ENCODE assay signal across 10 cellular contexts in the genomic region with DNA sequence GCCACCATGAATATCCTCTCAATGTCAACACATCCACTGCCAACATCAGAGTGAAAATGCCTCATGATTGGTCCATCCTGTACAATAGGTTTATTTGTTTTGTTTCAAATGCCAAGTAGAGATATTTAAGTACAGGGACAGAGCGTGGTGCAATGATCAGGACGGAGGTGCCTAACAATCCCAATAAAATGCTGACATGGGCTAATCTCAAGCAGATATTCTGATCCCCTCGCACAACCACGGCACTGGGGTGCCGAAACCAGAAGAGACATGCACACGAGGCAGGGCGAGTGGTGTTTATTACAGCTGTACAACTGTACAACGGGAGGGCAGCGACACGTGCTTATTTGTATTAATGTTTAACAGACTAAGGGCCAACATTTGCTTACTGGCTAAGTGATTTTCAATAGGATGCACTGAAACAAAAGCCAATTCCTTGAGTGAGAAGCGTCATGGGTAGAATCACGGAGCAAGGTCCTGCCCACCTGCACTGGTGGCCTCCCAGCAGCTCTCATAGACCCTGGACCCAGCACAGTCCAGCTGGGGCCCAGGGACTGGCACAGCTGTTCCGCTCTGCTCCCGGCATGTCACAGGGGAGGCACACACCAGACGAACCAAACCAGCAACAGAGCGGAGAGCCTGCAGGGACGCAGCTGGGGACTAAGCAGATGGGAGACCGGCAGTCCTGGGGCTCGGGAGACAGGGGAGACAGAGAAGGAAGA.
A peak's percentile ranks its signal among the peaks of the same experiment; 100 is the strongest.
DNase-seq lines count a peak whose midpoint lies in the region; ATAC-seq and TF ChIP-seq lines count a peak whose summit lies in the region.
"Had no signal": no experiment of that assay in that cellular context is flagged by ENCODE, and none has a peak within 500 bp of the region (broad histone marks: within the 10 kb centered on the region; RNA-seq: fewer than 3 reads in every experiment).

No MANE protein-coding gene starts in this region.

- no peak overlapping the region for H3K4me3 ChIP-seq in spleen

- H3K4me3 Mint-ChIP-seq in T-helper 1 cell treated with Interleukin-12 subunit alpha and Interleukin-12 subunit beta and Interleukin-4 antibody, amounts not matched to agents 30 μg/mL and 1 μg/mL, for 36 hours = peak overlapping the region; percentile 12
- no peak overlapping the region for H3K4me3 Mint-ChIP-seq in stimulated activated memory B cell treated with anti-CD40 and anti-IgM and Interleukin-4, amounts not matched to agents 10 μg/mL and 1 μg/mL and 100 μg/mL, for 72 hours

- no peaks in the 10 kb centered on the region for H3K9me3 ChIP-seq in spleen
- H3K9me3 ChIP-seq: neutrophil had no signal

- intact Hi-C loops in spleen (cut with DNase I; ENCODE audit: low total_unique reads) = no loop called here

- DNase-seq in T-helper 1 cell = no peak
- DNase-seq in SHP77 treated with DMSO at 0.1 percent for 48 hours (lab: John Stamatoyannopoulos, UW) = peak; percentile 34
- peak; percentile 59 for DNase-seq in kidney tubule cell (ENCODE audit: low spot score)
- peak; percentile 72 for DNase-seq in spleen
- no peak for DNase-seq in SW480 (ENCODE audit: low spot score)
- DNase-seq: activated CD4-positive, alpha-beta T cell treated with anti-CD3 and anti-CD28 coated beads for 4 hours had no signal

- H3K36me3 ChIP-seq in spleen = peaks cover 0 to 4% (median 0%) of the 10 kb centered on the region in 6 donors
- H3K36me3 ChIP-seq: neutrophil had no signal

- no peak for ATAC-seq in HG03097 (IDR thresholded peaks at IDR 0.05; ENCODE audit: low FRiP score, unreplicated experiment)
- ATAC-seq in stimulated activated memory B cell treated with anti-CD40 and anti-IgM and Interleukin-4, amounts not matched to agents 10 μg/mL and 1 μg/mL and 100 μg/mL, for 72 hours = no peak

- peak overlapping the region in 4 of 8 donors; percentile 68 to 78 (median 74) for H3K27ac ChIP-seq in spleen
- H3K27ac ChIP-seq: neutrophil had no signal

- peak overlapping the region; percentile 70 for H3K27ac Mint-ChIP-seq in T-helper 1 cell treated with Interleukin-12 subunit alpha and Interleukin-12 subunit beta and Interleukin-4 antibody, amounts not matched to agents 30 μg/mL and 1 μg/mL, for 36 hours
- no peak overlapping the region for H3K27ac Mint-ChIP-seq in stimulated activated memory B cell treated with anti-CD40 and anti-IgM and Interleukin-4, amounts not matched to agents 10 μg/mL and 1 μg/mL and 100 μg/mL, for 72 hours

- TF ChIP-seq POLR2A in spleen (IDR thresholded peaks at IDR 0.05) = no peak

- H3K4me1 Mint-ChIP-seq in T-helper 1 cell treated with Interleukin-12 subunit alpha and Interleukin-12 subunit beta and Interleukin-4 antibody, amounts not matched to agents 30 μg/mL and 1 μg/mL, for 36 hours (ENCODE audit: low read depth) = peaks cover 48% of the 10 kb centered on the region
- peaks cover 68% of the 10 kb centered on the region for H3K4me1 Mint-ChIP-seq in stimulated activated memory B cell treated with anti-CD40 and anti-IgM and Interleukin-4, amounts not matched to agents 10 μg/mL and 1 μg/mL and 100 μg/mL, for 72 hours

- H3K4me1 ChIP-seq in spleen = peaks cover 33 to 94% (median 71%) of the 10 kb centered on the region in 6 donors

- H3K27me3 Mint-ChIP-seq in T-helper 1 cell treated with Interleukin-12 subunit alpha and Interleukin-12 subunit beta and Interleukin-4 antibody, amounts not matched to agents 30 μg/mL and 1 μg/mL, for 36 hours (ENCODE audit: low read depth) = no peaks in the 10 kb centered on the region
- H3K27me3 Mint-ChIP-seq in stimulated activated memory B cell treated with anti-CD40 and anti-IgM and Interleukin-4, amounts not matched to agents 10 μg/mL and 1 μg/mL and 100 μg/mL, for 72 hours = no peaks in the 10 kb centered on the region

- H3K9me3 Mint-ChIP-seq in T-helper 1 cell treated with Interleukin-12 subunit alpha and Interleukin-12 subunit beta and Interleukin-4 antibody, amounts not matched to agents 30 μg/mL and 1 μg/mL, for 36 hours = no peaks in the 10 kb centered on the region
- no peaks in the 10 kb centered on the region for H3K9me3 Mint-ChIP-seq in stimulated activated memory B cell treated with anti-CD40 and anti-IgM and Interleukin-4, amounts not matched to agents 10 μg/mL and 1 μg/mL and 100 μg/mL, for 72 hours

- peaks cover 13% of the 10 kb centered on the region for H3K36me3 Mint-ChIP-seq in T-helper 1 cell treated with Interleukin-12 subunit alpha and Interleukin-12 subunit beta and Interleukin-4 antibody, amounts not matched to agents 30 μg/mL and 1 μg/mL, for 36 hours (ENCODE audit: low read depth)
- peaks cover 6% of the 10 kb centered on the region for H3K36me3 Mint-ChIP-seq in stimulated activated memory B cell treated with anti-CD40 and anti-IgM and Interleukin-4, amounts not matched to agents 10 μg/mL and 1 μg/mL and 100 μg/mL, for 72 hours

- 92 to 95% (median 94%) methylated on average over 19 of the region's 19 CpGs for WGBS in spleen, 5 donors

- no peak for TF ChIP-seq CTCF in spleen (IDR thresholded peaks at IDR 0.05 in 8 of 11, conservative IDR thresholded peaks at IDR 0.05 in 3 of 11)

- H3K27me3 ChIP-seq in spleen (replicated peaks in 1 of 7) = no peaks in the 10 kb centered on the region
- H3K27me3 ChIP-seq: neutrophil had no signal

Comparison
In these comparisons a context has a peak if more than half of its experiments do, and no peak if none do; other contexts are left out.
1. DNase-seq: peak in SHP77 treated with DMSO at 0.1 percent for 48 hours (single experiment), kidney tubule cell (single experiment) and spleen (single experiment); none in T-helper 1 cell (0 of 5) and SW480 (single experiment).